Comparison of ENCODE assay signal across 20 cellular contexts in the genomic region with DNA sequence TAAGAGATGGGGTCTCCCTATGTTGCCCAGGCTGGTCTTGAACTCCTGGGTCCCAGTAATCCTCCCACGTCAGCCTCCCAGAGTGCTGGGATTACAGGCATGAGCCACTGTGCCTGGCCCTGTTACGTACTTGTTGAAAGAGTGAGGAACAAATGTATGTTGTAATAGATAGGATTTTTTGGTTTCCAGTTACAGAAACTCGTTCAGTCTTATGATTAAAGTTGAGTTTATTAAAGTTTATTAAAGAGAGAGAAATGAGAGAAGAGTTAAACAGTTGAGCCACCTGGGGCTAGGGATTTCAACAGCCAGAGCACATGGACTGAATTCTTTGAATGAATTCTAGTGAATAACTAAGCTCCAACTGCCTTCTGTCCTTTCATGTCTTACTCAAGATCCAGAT.
"Had no signal": no experiment of that assay in that cellular context is flagged by ENCODE, and none has a peak within 500 bp of the region (broad histone marks: within the 10 kb centered on the region; RNA-seq: fewer than 3 reads in every experiment).

No MANE protein-coding gene starts in this region.

- DNase-seq: activated CD4-positive, alpha-beta memory T cell treated with anti-CD3 and anti-CD28 coated beads for 36 hours; activated CD4-positive, alpha-beta T cell treated with anti-CD3 and anti-CD28 coated beads for 48 hours; activated CD8-positive, alpha-beta memory T cell treated with anti-CD3 and anti-CD28 coated beads, Interleukin-2, amount 10 ng/mL, durations not matched to agents 7 days and 5 days; activated effector memory CD4-positive, alpha-beta T cell treated with Interleukin-2 at 50 U/mL for 16 hours; activated naive CD4-positive, alpha-beta T cell treated with anti-CD3 and anti-CD28 coated beads, Interleukin-2, amount 10 ng/mL, durations not matched to agents 7 days and 5 days; anterior cingulate cortex; body of pancreas; effector CD4-positive, alpha-beta T cell; foreskin fibroblast; kidney; lower lobe of right lung; naive thymus-derived CD4-positive, alpha-beta T cell; spleen; stimulated activated CD4-positive, alpha-beta T cell treated with anti-CD3 and anti-CD28 coated beads, Interleukin-4, amount 100 ng/mL, for 1 hour; uterus had no signal

- H3K27me3 ChIP-seq: body of pancreas, cardiac muscle cell, spleen, tibial nerve, uterus had no signal

- H3K9me3 Mint-ChIP-seq: activated CD4-positive, alpha-beta memory T cell treated with anti-CD3 and anti-CD28 coated beads for 36 hours; activated naive CD4-positive, alpha-beta T cell treated with anti-CD3 and anti-CD28 coated beads, Interleukin-2, amount 10 ng/mL, durations not matched to agents 7 days and 5 days; stimulated activated naive CD8-positive, alpha-beta T cell treated with anti-CD3 and anti-CD28 coated beads, Interleukin-15, Interleukin-2, amounts not matched to agents 100 ng/mL and 50 ng/mL, for 24 hours had no signal

- H3K9me3 ChIP-seq: body of pancreas, lower lobe of right lung, spleen, tibial nerve, uterus had no signal

- H3K27me3 Mint-ChIP-seq: activated CD4-positive, alpha-beta memory T cell treated with anti-CD3 and anti-CD28 coated beads for 36 hours; activated CD8-positive, alpha-beta memory T cell treated with anti-CD3 and anti-CD28 coated beads, Interleukin-2, amount 10 ng/mL, durations not matched to agents 7 days and 5 days; activated naive CD4-positive, alpha-beta T cell treated with anti-CD3 and anti-CD28 coated beads, Interleukin-2, amount 10 ng/mL, durations not matched to agents 7 days and 5 days; naive thymus-derived CD4-positive, alpha-beta T cell; progenitor cell of endocrine pancreas; stimulated activated naive CD8-positive, alpha-beta T cell treated with anti-CD3 and anti-CD28 coated beads, Interleukin-15, Interleukin-2, amounts not matched to agents 100 ng/mL and 50 ng/mL, for 24 hours had no signal

- H3K4me3 ChIP-seq: body of pancreas, cardiac muscle cell, lower lobe of right lung, spleen, tibial nerve, uterus had no signal

- H3K4me1 ChIP-seq: uterus had no signal

- H3K27ac Mint-ChIP-seq: activated CD4-positive, alpha-beta memory T cell treated with anti-CD3 and anti-CD28 coated beads for 36 hours; activated CD8-positive, alpha-beta memory T cell treated with anti-CD3 and anti-CD28 coated beads, Interleukin-2, amount 10 ng/mL, durations not matched to agents 7 days and 5 days; activated naive CD4-positive, alpha-beta T cell treated with anti-CD3 and anti-CD28 coated beads, Interleukin-2, amount 10 ng/mL, durations not matched to agents 7 days and 5 days; progenitor cell of endocrine pancreas had no signal

- H3K36me3 ChIP-seq: uterus had no signal

- H3K4me3 Mint-ChIP-seq: activated CD4-positive, alpha-beta memory T cell treated with anti-CD3 and anti-CD28 coated beads for 36 hours; activated CD8-positive, alpha-beta memory T cell treated with anti-CD3 and anti-CD28 coated beads, Interleukin-2, amount 10 ng/mL, durations not matched to agents 7 days and 5 days; activated naive CD4-positive, alpha-beta T cell treated with anti-CD3 and anti-CD28 coated beads, Interleukin-2, amount 10 ng/mL, durations not matched to agents 7 days and 5 days; stimulated activated naive CD8-positive, alpha-beta T cell treated with anti-CD3 and anti-CD28 coated beads, Interleukin-15, Interleukin-2, amounts not matched to agents 100 ng/mL and 50 ng/mL, for 24 hours had no signal

- ATAC-seq: activated CD8-positive, alpha-beta memory T cell treated with anti-CD3 and anti-CD28 coated beads, Interleukin-2, amount 10 ng/mL, durations not matched to agents 7 days and 5 days; body of pancreas; left lobe of liver; lower lobe of right lung; naive thymus-derived CD4-positive, alpha-beta T cell had no signal
